1 cellular context compared by ENCODE assay signal in the genomic region with DNA sequence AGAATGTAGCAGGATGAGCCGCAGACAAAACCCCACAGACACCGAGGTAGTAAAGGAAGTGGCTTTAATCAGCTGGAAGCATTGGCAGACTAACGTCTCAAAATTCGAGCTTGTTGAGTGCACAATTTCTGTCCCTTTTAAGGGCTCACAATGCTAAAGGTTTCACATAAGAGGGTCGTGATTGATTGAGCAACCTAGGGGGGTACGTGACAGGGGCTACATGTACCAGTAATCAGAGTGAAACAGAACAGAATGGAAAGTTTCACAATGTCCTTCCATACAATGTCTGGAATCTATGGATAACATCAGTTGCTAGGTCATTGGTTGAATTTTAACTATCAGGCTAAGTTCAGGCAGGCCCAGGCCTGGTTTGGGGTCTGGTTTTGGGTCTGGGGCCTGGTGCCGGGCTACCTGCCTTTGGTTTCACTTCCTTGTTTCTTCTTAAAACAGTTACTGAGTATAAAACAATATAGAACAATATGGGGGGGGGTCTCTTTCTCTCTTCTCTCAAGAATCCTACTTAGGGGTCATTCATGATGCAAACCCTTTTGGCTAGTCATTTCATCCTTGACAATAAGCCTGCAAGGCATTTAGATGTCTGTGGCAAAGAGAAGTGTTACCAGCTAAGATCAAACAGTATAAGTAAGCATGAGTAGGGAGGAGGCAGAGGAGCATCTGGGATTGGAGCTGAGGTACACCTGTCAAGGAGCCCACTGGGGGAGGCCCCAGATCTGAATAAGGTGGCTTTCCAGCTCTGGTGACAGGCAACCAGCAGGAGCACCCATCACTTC.
TF ChIP-seq lines count a peak whose summit lies in the region.

No MANE protein-coding gene starts in this region.

TF ChIP-seq in K562, 482 proteins besides CTCF, POLR2A, EP300 and RAD21 (continued from another document):
- TF ChIP-seq, protein P1, sequence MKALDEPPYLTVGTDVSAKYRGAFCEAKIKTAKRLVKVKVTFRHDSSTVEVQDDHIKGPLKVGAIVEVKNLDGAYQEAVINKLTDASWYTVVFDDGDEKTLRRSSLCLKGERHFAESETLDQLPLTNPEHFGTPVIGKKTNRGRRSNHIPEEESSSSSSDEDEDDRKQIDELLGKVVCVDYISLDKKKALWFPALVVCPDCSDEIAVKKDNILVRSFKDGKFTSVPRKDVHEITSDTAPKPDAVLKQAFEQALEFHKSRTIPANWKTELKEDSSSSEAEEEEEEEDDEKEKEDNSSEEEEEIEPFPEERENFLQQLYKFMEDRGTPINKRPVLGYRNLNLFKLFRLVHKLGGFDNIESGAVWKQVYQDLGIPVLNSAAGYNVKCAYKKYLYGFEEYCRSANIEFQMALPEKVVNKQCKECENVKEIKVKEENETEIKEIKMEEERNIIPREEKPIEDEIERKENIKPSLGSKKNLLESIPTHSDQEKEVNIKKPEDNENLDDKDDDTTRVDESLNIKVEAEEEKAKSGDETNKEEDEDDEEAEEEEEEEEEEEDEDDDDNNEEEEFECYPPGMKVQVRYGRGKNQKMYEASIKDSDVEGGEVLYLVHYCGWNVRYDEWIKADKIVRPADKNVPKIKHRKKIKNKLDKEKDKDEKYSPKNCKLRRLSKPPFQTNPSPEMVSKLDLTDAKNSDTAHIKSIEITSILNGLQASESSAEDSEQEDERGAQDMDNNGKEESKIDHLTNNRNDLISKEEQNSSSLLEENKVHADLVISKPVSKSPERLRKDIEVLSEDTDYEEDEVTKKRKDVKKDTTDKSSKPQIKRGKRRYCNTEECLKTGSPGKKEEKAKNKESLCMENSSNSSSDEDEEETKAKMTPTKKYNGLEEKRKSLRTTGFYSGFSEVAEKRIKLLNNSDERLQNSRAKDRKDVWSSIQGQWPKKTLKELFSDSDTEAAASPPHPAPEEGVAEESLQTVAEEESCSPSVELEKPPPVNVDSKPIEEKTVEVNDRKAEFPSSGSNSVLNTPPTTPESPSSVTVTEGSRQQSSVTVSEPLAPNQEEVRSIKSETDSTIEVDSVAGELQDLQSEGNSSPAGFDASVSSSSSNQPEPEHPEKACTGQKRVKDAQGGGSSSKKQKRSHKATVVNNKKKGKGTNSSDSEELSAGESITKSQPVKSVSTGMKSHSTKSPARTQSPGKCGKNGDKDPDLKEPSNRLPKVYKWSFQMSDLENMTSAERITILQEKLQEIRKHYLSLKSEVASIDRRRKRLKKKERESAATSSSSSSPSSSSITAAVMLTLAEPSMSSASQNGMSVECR (CRISPR knock-in tag; IDR thresholded peaks at IDR 0.05) = no peak
- TF ChIP-seq ZNF57 (CRISPR knock-in tag; IDR thresholded peaks at IDR 0.05) = no peak
- TF ChIP-seq ZNF384 (IDR thresholded peaks at IDR 0.05; ENCODE audit: low read depth, low read length) = no peak
- no peak for TF ChIP-seq PYGO2 (tag; IDR thresholded peaks at IDR 0.05)
- 0 out of 2 replicates have a peak, but pooled peaks have one; percentile 24 for TF ChIP-seq SMARCA4 (IDR thresholded peaks at IDR 0.05)
- TF ChIP-seq NR2C2 (CRISPR knock-in tag; IDR thresholded peaks at IDR 0.05) = no peak
- 0 out of 2 replicates have a peak, but pooled peaks have one; percentile 24 for TF ChIP-seq NR2C2 (tag; IDR thresholded peaks at IDR 0.05)
- no peak for TF ChIP-seq CBFB (CRISPR knock-in tag; IDR thresholded peaks at IDR 0.05)
- peak; percentile 19; the same call in 1 of the 2 replicates for TF ChIP-seq CBFA2T2 (conservative IDR thresholded peaks at IDR 0.05)
- TF ChIP-seq TEAD1 (CRISPR knock-in tag; IDR thresholded peaks at IDR 0.05) = 0 out of 4 replicates have a peak, but pooled peaks of 1 of the 2 experiments have one; percentile 19
- TF ChIP-seq NBN (IDR thresholded peaks at IDR 0.05; ENCODE audit: low read depth) = no peak
- peak; percentile 46 for TF ChIP-seq TAL1 (IDR thresholded peaks at IDR 0.05)
- TF ChIP-seq, protein P2, sequence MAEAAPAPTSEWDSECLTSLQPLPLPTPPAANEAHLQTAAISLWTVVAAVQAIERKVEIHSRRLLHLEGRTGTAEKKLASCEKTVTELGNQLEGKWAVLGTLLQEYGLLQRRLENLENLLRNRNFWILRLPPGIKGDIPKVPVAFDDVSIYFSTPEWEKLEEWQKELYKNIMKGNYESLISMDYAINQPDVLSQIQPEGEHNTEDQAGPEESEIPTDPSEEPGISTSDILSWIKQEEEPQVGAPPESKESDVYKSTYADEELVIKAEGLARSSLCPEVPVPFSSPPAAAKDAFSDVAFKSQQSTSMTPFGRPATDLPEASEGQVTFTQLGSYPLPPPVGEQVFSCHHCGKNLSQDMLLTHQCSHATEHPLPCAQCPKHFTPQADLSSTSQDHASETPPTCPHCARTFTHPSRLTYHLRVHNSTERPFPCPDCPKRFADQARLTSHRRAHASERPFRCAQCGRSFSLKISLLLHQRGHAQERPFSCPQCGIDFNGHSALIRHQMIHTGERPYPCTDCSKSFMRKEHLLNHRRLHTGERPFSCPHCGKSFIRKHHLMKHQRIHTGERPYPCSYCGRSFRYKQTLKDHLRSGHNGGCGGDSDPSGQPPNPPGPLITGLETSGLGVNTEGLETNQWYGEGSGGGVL (CRISPR knock-in tag; IDR thresholded peaks at IDR 0.05) = no peak
- TF ChIP-seq, protein P3, sequence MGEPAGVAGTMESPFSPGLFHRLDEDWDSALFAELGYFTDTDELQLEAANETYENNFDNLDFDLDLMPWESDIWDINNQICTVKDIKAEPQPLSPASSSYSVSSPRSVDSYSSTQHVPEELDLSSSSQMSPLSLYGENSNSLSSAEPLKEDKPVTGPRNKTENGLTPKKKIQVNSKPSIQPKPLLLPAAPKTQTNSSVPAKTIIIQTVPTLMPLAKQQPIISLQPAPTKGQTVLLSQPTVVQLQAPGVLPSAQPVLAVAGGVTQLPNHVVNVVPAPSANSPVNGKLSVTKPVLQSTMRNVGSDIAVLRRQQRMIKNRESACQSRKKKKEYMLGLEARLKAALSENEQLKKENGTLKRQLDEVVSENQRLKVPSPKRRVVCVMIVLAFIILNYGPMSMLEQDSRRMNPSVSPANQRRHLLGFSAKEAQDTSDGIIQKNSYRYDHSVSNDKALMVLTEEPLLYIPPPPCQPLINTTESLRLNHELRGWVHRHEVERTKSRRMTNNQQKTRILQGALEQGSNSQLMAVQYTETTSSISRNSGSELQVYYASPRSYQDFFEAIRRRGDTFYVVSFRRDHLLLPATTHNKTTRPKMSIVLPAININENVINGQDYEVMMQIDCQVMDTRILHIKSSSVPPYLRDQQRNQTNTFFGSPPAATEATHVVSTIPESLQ (CRISPR knock-in tag; IDR thresholded peaks at IDR 0.05) = no peak
- TF ChIP-seq, protein P4, sequence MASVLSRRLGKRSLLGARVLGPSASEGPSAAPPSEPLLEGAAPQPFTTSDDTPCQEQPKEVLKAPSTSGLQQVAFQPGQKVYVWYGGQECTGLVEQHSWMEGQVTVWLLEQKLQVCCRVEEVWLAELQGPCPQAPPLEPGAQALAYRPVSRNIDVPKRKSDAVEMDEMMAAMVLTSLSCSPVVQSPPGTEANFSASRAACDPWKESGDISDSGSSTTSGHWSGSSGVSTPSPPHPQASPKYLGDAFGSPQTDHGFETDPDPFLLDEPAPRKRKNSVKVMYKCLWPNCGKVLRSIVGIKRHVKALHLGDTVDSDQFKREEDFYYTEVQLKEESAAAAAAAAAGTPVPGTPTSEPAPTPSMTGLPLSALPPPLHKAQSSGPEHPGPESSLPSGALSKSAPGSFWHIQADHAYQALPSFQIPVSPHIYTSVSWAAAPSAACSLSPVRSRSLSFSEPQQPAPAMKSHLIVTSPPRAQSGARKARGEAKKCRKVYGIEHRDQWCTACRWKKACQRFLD (CRISPR knock-in tag; IDR thresholded peaks at IDR 0.05) = 0 out of 2 replicates have a peak, but pooled peaks have one; percentile 23
- 0 out of 2 replicates have a peak, but pooled peaks have one; percentile 29 for TF ChIP-seq ZNF589 (CRISPR knock-in tag; IDR thresholded peaks at IDR 0.05; ENCODE audit: low read depth)
- TF ChIP-seq, protein P5, sequence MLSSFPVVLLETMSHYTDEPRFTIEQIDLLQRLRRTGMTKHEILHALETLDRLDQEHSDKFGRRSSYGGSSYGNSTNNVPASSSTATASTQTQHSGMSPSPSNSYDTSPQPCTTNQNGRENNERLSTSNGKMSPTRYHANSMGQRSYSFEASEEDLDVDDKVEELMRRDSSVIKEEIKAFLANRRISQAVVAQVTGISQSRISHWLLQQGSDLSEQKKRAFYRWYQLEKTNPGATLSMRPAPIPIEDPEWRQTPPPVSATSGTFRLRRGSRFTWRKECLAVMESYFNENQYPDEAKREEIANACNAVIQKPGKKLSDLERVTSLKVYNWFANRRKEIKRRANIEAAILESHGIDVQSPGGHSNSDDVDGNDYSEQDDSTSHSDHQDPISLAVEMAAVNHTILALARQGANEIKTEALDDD (IDR thresholded peaks at IDR 0.05) = 0 out of 2 replicates have a peak, but pooled peaks have one; percentile 13
- TF ChIP-seq, protein P6, sequence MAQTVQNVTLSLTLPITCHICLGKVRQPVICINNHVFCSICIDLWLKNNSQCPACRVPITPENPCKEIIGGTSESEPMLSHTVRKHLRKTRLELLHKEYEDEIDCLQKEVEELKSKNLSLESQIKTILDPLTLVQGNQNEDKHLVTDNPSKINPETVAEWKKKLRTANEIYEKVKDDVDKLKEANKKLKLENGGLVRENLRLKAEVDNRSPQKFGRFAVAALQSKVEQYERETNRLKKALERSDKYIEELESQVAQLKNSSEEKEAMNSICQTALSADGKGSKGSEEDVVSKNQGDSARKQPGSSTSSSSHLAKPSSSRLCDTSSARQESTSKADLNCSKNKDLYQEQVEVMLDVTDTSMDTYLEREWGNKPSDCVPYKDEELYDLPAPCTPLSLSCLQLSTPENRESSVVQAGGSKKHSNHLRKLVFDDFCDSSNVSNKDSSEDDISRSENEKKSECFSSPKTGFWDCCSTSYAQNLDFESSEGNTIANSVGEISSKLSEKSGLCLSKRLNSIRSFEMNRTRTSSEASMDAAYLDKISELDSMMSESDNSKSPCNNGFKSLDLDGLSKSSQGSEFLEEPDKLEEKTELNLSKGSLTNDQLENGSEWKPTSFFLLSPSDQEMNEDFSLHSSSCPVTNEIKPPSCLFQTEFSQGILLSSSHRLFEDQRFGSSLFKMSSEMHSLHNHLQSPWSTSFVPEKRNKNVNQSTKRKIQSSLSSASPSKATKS (CRISPR knock-in tag; IDR thresholded peaks at IDR 0.05) = peak; percentile 17; the same call in 1 of the 2 replicates
- TF ChIP-seq, protein P7, sequence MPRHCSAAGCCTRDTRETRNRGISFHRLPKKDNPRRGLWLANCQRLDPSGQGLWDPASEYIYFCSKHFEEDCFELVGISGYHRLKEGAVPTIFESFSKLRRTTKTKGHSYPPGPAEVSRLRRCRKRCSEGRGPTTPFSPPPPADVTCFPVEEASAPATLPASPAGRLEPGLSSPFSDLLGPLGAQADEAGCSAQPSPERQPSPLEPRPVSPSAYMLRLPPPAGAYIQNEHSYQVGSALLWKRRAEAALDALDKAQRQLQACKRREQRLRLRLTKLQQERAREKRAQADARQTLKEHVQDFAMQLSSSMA (CRISPR knock-in tag; IDR thresholded peaks at IDR 0.05) = no peak
- TF ChIP-seq TEAD4 (IDR thresholded peaks at IDR 0.05; ENCODE audit: low read length) = peak; percentile 16; the same call in 1 of the 2 replicates
- no peak for TF ChIP-seq TEAD4 (CRISPR knock-in tag; IDR thresholded peaks at IDR 0.05; ENCODE audit: borderline replicate concordance)
- TF ChIP-seq SIRT6 (IDR thresholded peaks at IDR 0.05; ENCODE audit: low read depth, low read length) = no peak
- TF ChIP-seq NCOA6 (IDR thresholded peaks at IDR 0.05) = no peak
- TF ChIP-seq MEIS2 (IDR thresholded peaks at IDR 0.05; ENCODE audit: partially characterized antibody) = peak; percentile 20
- TF ChIP-seq CBFA2T3 (IDR thresholded peaks at IDR 0.05) = peak; percentile 53
- no peak for TF ChIP-seq SREBF1 (IDR thresholded peaks at IDR 0.05; ENCODE audit: borderline replicate concordance, low read depth, low read length)
- TF ChIP-seq ZFX (CRISPR knock-in tag; IDR thresholded peaks at IDR 0.05) = peak; percentile 37; the same call in 1 of the 2 replicates
- TF ChIP-seq HLTF (IDR thresholded peaks at IDR 0.05) = no peak
- no peak for TF ChIP-seq SRSF3 (IDR thresholded peaks at IDR 0.05; ENCODE audit: insufficient read depth, low read length)
- TF ChIP-seq PML (IDR thresholded peaks at IDR 0.05; ENCODE audit: low read length) = no peak
- TF ChIP-seq ZNF124 (CRISPR knock-in tag; IDR thresholded peaks at IDR 0.05) = no peak
- peak; percentile 22; the same call in 1 of the 2 replicates for TF ChIP-seq TCF3 (CRISPR knock-in tag; IDR thresholded peaks at IDR 0.05)
- peak; percentile 81 for TF ChIP-seq CEBPB (tag; IDR thresholded peaks at IDR 0.05)
- no peak for TF ChIP-seq ZNF561 (CRISPR knock-in tag; conservative IDR thresholded peaks at IDR 0.05)
- no peak for TF ChIP-seq NR3C1 (CRISPR knock-in tag; IDR thresholded peaks at IDR 0.05)
- TF ChIP-seq, protein P8, sequence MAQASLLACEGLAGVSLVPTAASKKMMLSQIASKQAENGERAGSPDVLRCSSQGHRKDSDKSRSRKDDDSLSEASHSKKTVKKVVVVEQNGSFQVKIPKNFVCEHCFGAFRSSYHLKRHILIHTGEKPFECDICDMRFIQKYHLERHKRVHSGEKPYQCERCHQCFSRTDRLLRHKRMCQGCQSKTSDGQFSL (CRISPR knock-in tag; IDR thresholded peaks at IDR 0.05) = 0 out of 2 replicates have a peak, but pooled peaks have one; percentile 23
- TF ChIP-seq, protein P8 (tag; IDR thresholded peaks at IDR 0.05) = no peak
- no peak for TF ChIP-seq HCFC1 (IDR thresholded peaks at IDR 0.05; ENCODE audit: low read depth, low read length)
- no peak for TF ChIP-seq DIDO1 (tag; IDR thresholded peaks at IDR 0.05; ENCODE audit: low read depth)
- TF ChIP-seq ZZZ3 (IDR thresholded peaks at IDR 0.05) = no peak
- no peak for TF ChIP-seq ZFP36 (IDR thresholded peaks at IDR 0.05; ENCODE audit: low read depth, low read length, partially characterized antibody)
